In genomic region chr2:165687376-165687775, GRCh38 we compare ENCODE assay signal across 20 cellular contexts.
A peak's percentile ranks its signal among the peaks of the same experiment; 100 is the strongest.
DNase-seq lines count a peak whose midpoint lies in the region; ATAC-seq, FAIRE-seq and TF ChIP-seq lines count a peak whose summit lies in the region.
"Had no signal": no experiment of that assay in that cellular context is flagged by ENCODE, and none has a peak within 500 bp of the region (broad histone marks: within the 10 kb centered on the region; RNA-seq: fewer than 3 reads in every experiment).

No MANE protein-coding gene starts in this region.

- no peak overlapping the region for H3K4me2 ChIP-seq in neural progenitor cell
- H3K4me2 ChIP-seq: BLaER1 had no signal

- no peaks in the 10 kb centered on the region for H3K27me3 ChIP-seq in neural progenitor cell
- H3K27me3 ChIP-seq in CD8-positive, alpha-beta memory T cell (ENCODE audit: insufficient read depth, low read length, poor library complexity, severe bottlenecking): no peaks in the 10 kb centered on the region
- H3K27me3 ChIP-seq in right lobe of liver: no peaks in the 10 kb centered on the region
- H3K27me3 ChIP-seq: BLaER1 had no signal

- H3K9me3 ChIP-seq in neural progenitor cell (ENCODE audit: low read depth) (no peaks in the 10 kb centered on the region), right lobe of liver (no peaks in the 10 kb centered on the region)
- no peaks in the 10 kb centered on the region for H3K9me3 ChIP-seq in CD8-positive, alpha-beta memory T cell (ENCODE audit: low read length)
- H3K9me3 ChIP-seq: BLaER1 had no signal

- no peak overlapping the region for H3K4me3 Mint-ChIP-seq in chondrocyte (ENCODE audit: unreplicated experiment)
- H3K4me3 Mint-ChIP-seq in mesothelial cell of epicardium: no peak overlapping the region
- H3K4me3 Mint-ChIP-seq in neural progenitor cell: no peak overlapping the region
- no peak overlapping the region for H3K4me3 Mint-ChIP-seq in CD8-positive, alpha-beta memory T cell
- no peak overlapping the region for H3K4me3 Mint-ChIP-seq in activated T-helper 17 cell treated with anti-CD3 and anti-CD28 coated beads, Interleukin-2, amount 50 U/mL, for 72 hours
- H3K4me3 Mint-ChIP-seq: HFFc6 had no signal

- H3K4me3 ChIP-seq in neural progenitor cell (no peak overlapping the region), right lobe of liver (no peak overlapping the region)
- H3K4me3 ChIP-seq in CD8-positive, alpha-beta memory T cell (ENCODE audit: low read length): no peak overlapping the region
- H3K4me3 ChIP-seq: BLaER1 had no signal

- no peak for DNase-seq in D721Med (ENCODE audit: insufficient read length, low spot score)
- DNase-seq in chondrocyte (ENCODE audit: low spot score): no peak
- no peak for DNase-seq in mesothelial cell of epicardium (ENCODE audit: low spot score in 2 of 2, unreplicated experiment in 2 of 2)
- no peak for DNase-seq in neural progenitor cell (ENCODE audit: low spot score)
- no peak for DNase-seq in CD8-positive, alpha-beta memory T cell
- no peak for DNase-seq in right lobe of liver
- DNase-seq in NCI-H1048 (lab: John Stamatoyannopoulos, UW): no peak
- DNase-seq: 8988T, AML-193, DMS153, DMS79 treated with DMSO at 0.1 percent for 48 hours, EL, HCEC 1CT, HFFc6 had no signal

- no peak for ATAC-seq in right lobe of liver
- ATAC-seq in activated T-helper 17 cell treated with anti-CD3 and anti-CD28 coated beads, Interleukin-2, amount 50 U/mL, for 72 hours (replicated peaks): no peak

- CTCF ChIA-PET in CD8-positive, alpha-beta memory T cell (lab: Charles Lee): no interaction called here

- intact Hi-C loops in right lobe of liver (cut with DNase I): no loop called here

- H3K27me3 Mint-ChIP-seq in chondrocyte (ENCODE audit: low read depth): no peaks in the 10 kb centered on the region
- H3K27me3 Mint-ChIP-seq in mesothelial cell of epicardium (ENCODE audit: low read depth): no peaks in the 10 kb centered on the region
- peaks cover 2% of the 10 kb centered on the region for H3K27me3 Mint-ChIP-seq in neural progenitor cell (ENCODE audit: insufficient read depth, low read depth)
- H3K27me3 Mint-ChIP-seq in CD8-positive, alpha-beta memory T cell: peaks cover 5 to 20% of the 10 kb centered on the region in 2 donors
- H3K27me3 Mint-ChIP-seq in activated T-helper 17 cell treated with anti-CD3 and anti-CD28 coated beads, Interleukin-2, amount 50 U/mL, for 72 hours: peaks cover 15% of the 10 kb centered on the region

- FAIRE-seq in D721Med (lab: Jason Lieb, UNC): peak; percentile 77
- FAIRE-seq: G401.6, GM12891, GM19239, HTR-8/SVneo had no signal

- peaks cover 15% of the 10 kb centered on the region for H3F3A ChIP-seq in neural progenitor cell (ENCODE audit: low read depth)

- H3K36me3 ChIP-seq in neural progenitor cell (no peaks in the 10 kb centered on the region), right lobe of liver (no peaks in the 10 kb centered on the region)
- H3K36me3 ChIP-seq in CD8-positive, alpha-beta memory T cell (ENCODE audit: insufficient read depth, low read length): no peaks in the 10 kb centered on the region
- H3K36me3 ChIP-seq: BLaER1 had no signal

- H2AFZ ChIP-seq in neural progenitor cell (replicated peaks): no peak overlapping the region

- no peak overlapping the region for H3K9ac ChIP-seq in neural progenitor cell
- H3K9ac ChIP-seq: BLaER1 had no signal

- peak overlapping the region; percentile 29 for H3K27ac Mint-ChIP-seq in chondrocyte (ENCODE audit: unreplicated experiment)
- peak overlapping the region; percentile 35 for H3K27ac Mint-ChIP-seq in mesothelial cell of epicardium
- peak overlapping the region; percentile 96 for H3K27ac Mint-ChIP-seq in neural progenitor cell
- H3K27ac Mint-ChIP-seq in CD8-positive, alpha-beta memory T cell: no peak overlapping the region
- H3K27ac Mint-ChIP-seq in activated T-helper 17 cell treated with anti-CD3 and anti-CD28 coated beads, Interleukin-2, amount 50 U/mL, for 72 hours: no peak overlapping the region
- H3K27ac Mint-ChIP-seq: HFFc6 had no signal

- POLR2A ChIA-PET in CD8-positive, alpha-beta memory T cell (lab: Charles Lee): no interaction called here

- TF ChIP-seq CTCF in D721Med (IDR thresholded peaks at IDR 0.05; ENCODE audit: insufficient read depth, missing control alignments) (no peak), chondrocyte (IDR thresholded peaks at IDR 0.05) (no peak), mesothelial cell of epicardium (IDR thresholded peaks at IDR 0.05; ENCODE audit: unreplicated experiment) (no peak), neural progenitor cell (IDR thresholded peaks at IDR 0.05) (no peak), right lobe of liver (IDR thresholded peaks at IDR 0.05) (no peak)

- H3K4me1 Mint-ChIP-seq in chondrocyte (ENCODE audit: low read depth) (peaks cover 28% of the 10 kb centered on the region), mesothelial cell of epicardium (peaks cover 13% of the 10 kb centered on the region), neural progenitor cell (peaks cover 41% of the 10 kb centered on the region)
- H3K4me1 Mint-ChIP-seq in CD8-positive, alpha-beta memory T cell: no peaks in the 10 kb centered on the region
- H3K4me1 Mint-ChIP-seq in activated T-helper 17 cell treated with anti-CD3 and anti-CD28 coated beads, Interleukin-2, amount 50 U/mL, for 72 hours: no peaks in the 10 kb centered on the region

- H3K79me2 ChIP-seq in neural progenitor cell (ENCODE audit: low read depth): no peaks in the 10 kb centered on the region

- H3K27ac ChIP-seq in neural progenitor cell: no peak overlapping the region
- H3K27ac ChIP-seq in CD8-positive, alpha-beta memory T cell (ENCODE audit: low read depth, low read length): no peak overlapping the region
- H3K27ac ChIP-seq in right lobe of liver: no peak overlapping the region
- H3K27ac ChIP-seq: BLaER1 had no signal

- no peak for TF ChIP-seq POLR2A in right lobe of liver (IDR thresholded peaks at IDR 0.05)

- H3K4me1 ChIP-seq in neural progenitor cell: peaks cover 43% of the 10 kb centered on the region
- H3K4me1 ChIP-seq in CD8-positive, alpha-beta memory T cell (ENCODE audit: insufficient read depth, low read length): no peaks in the 10 kb centered on the region
- H3K4me1 ChIP-seq in right lobe of liver: no peaks in the 10 kb centered on the region
- H3K4me1 ChIP-seq: BLaER1 had no signal

- WGBS in right lobe of liver (ENCODE audit: insufficient coverage, low coverage, low lambda C conversion rate, missing lambda C conversion rate): 73% methylated on average over 2 of the region's 2 CpGs

- no peaks in the 10 kb centered on the region for H4K20me1 ChIP-seq in neural progenitor cell (ENCODE audit: low read depth)
- H4K20me1 ChIP-seq: BLaER1 had no signal

- no peaks in the 10 kb centered on the region for H3K36me3 Mint-ChIP-seq in chondrocyte (ENCODE audit: low read depth)
- peaks cover 3% of the 10 kb centered on the region for H3K36me3 Mint-ChIP-seq in mesothelial cell of epicardium
- peaks cover 23% of the 10 kb centered on the region for H3K36me3 Mint-ChIP-seq in neural progenitor cell
- H3K36me3 Mint-ChIP-seq in CD8-positive, alpha-beta memory T cell: no peaks in the 10 kb centered on the region
- H3K36me3 Mint-ChIP-seq in activated T-helper 17 cell treated with anti-CD3 and anti-CD28 coated beads, Interleukin-2, amount 50 U/mL, for 72 hours (ENCODE audit: low read depth): no peaks in the 10 kb centered on the region

- no peaks in the 10 kb centered on the region for H3K9me3 Mint-ChIP-seq in chondrocyte (ENCODE audit: low read depth)
- peaks cover 3% of the 10 kb centered on the region for H3K9me3 Mint-ChIP-seq in mesothelial cell of epicardium
- no peaks in the 10 kb centered on the region for H3K9me3 Mint-ChIP-seq in neural progenitor cell
- H3K9me3 Mint-ChIP-seq in CD8-positive, alpha-beta memory T cell: no peaks in the 10 kb centered on the region
- H3K9me3 Mint-ChIP-seq in activated T-helper 17 cell treated with anti-CD3 and anti-CD28 coated beads, Interleukin-2, amount 50 U/mL, for 72 hours: no peaks in the 10 kb centered on the region
- H3K9me3 Mint-ChIP-seq: HFFc6 had no signal

Comparison
In these comparisons a context has a peak if more than half of its experiments do, and no peak if none do; other contexts are left out.
1. H3K27ac Mint-ChIP-seq: peak in chondrocyte (single experiment), mesothelial cell of epicardium (single experiment) and neural progenitor cell (single experiment); none in CD8-positive, alpha-beta memory T cell (0 of 8) and activated T-helper 17 cell treated with anti-CD3 and anti-CD28 coated beads, Interleukin-2, amount 50 U/mL, for 72 hours (single experiment).